14 cellular contexts compared by ENCODE assay signal in genomic region chr3:37765591-37766219, GRCh38.
DNase-seq lines count a peak whose midpoint lies in the region; ATAC-seq and TF ChIP-seq lines count a peak whose summit lies in the region.
"Had no signal": no experiment of that assay in that cellular context is flagged by ENCODE, and none has a peak within 500 bp of the region (broad histone marks: within the 10 kb centered on the region; RNA-seq: fewer than 3 reads in every experiment).

No MANE protein-coding gene starts in this region.

- H3K9ac ChIP-seq in neural progenitor cell = no peak overlapping the region

- H3K4me3 Mint-ChIP-seq in neural progenitor cell = no peak overlapping the region
- H3K4me3 Mint-ChIP-seq in naive thymus-derived CD4-positive, alpha-beta T cell = no peak overlapping the region
- H3K4me3 Mint-ChIP-seq: stimulated activated naive B cell treated with anti-CD40 and anti-IgM and Interleukin-4, amounts not matched to agents 10 μg/mL and 1 μg/mL and 100 μg/mL, for 72 hours had no signal

- intact Hi-C loops in left cardiac atrium (cut with DNase I) (no loop called here), aorta (cut with DNase I) (loop anchor here in 1 of 2 donors (10.0 kb wide), 1 partner anchor 61 kb away; no protein-coding TSS in a partner anchor)
- intact Hi-C loops in naive thymus-derived CD4-positive, alpha-beta T cell (cut with micrococcal nuclease) = no loop called here

- peak overlapping the region; percentile 30 for H3K4me2 ChIP-seq in neural progenitor cell

- no peaks in the 10 kb centered on the region for H3K79me2 ChIP-seq in neural progenitor cell (ENCODE audit: low read depth)

- peak; percentile 59 for DNase-seq in DMS 273 (lab: John Stamatoyannopoulos, UW; ENCODE audit: unreplicated experiment)
- DNase-seq in DMS 273 treated with DMSO at 0.1 percent for 48 hours (lab: John Stamatoyannopoulos, UW) = no peak
- peak; percentile 39 for DNase-seq in left cardiac atrium
- peak; percentile 47 for DNase-seq in neural progenitor cell (ENCODE audit: low spot score)
- DNase-seq in aorta = peak in 1 of 2 donors; percentile 59
- DNase-seq in activated effector memory CD4-positive, alpha-beta T cell treated with anti-CD3 and anti-CD28 coated beads, Interleukin-2, amount 50 U/mL, for 16 hours = no peak
- DNase-seq in naive thymus-derived CD4-positive, alpha-beta T cell = no peak
- DNase-seq: activated T-cell treated with anti-CD3 and anti-CD28 coated beads for 4 hours; DND-41; NCI-H1105; stimulated activated naive B cell treated with anti-CD40 and anti-IgM and Interleukin-4, amounts not matched to agents 10 μg/mL and 1 μg/mL and 100 μg/mL, for 72 hours; T-helper 9 cell had no signal

- peak; percentile 80 to 89 for ATAC-seq in left cardiac atrium
- peak; percentile 87 for ATAC-seq in aorta (ENCODE audit: low FRiP score)
- no peak for ATAC-seq in HG03442 (IDR thresholded peaks at IDR 0.05; ENCODE audit: unreplicated experiment)
- ATAC-seq in naive thymus-derived CD4-positive, alpha-beta T cell = no peak
- ATAC-seq: stimulated activated naive B cell treated with anti-CD40 and anti-IgM and Interleukin-4, amounts not matched to agents 10 μg/mL and 1 μg/mL and 100 μg/mL, for 72 hours had no signal

- no peaks in the 10 kb centered on the region for H3K36me3 ChIP-seq in neural progenitor cell
- H3K36me3 ChIP-seq in aorta (ENCODE audit: control insufficient read depth in 1 of 2, insufficient read depth in 2 of 2, low read length in 1 of 2) = no peaks in the 10 kb centered on the region
- no peaks in the 10 kb centered on the region for H3K36me3 ChIP-seq in naive thymus-derived CD4-positive, alpha-beta T cell (ENCODE audit: control insufficient read depth in 2 of 3, insufficient read depth in 3 of 3, low read length in 3 of 3)

- no peak for TF ChIP-seq CTCF in neural progenitor cell (IDR thresholded peaks at IDR 0.05)

- H3K4me1 Mint-ChIP-seq in neural progenitor cell = peaks cover 63% of the 10 kb centered on the region
- peaks cover 0 to 12% (median 0%) of the 10 kb centered on the region in 7 donors for H3K4me1 Mint-ChIP-seq in naive thymus-derived CD4-positive, alpha-beta T cell
- H3K4me1 Mint-ChIP-seq: stimulated activated naive B cell treated with anti-CD40 and anti-IgM and Interleukin-4, amounts not matched to agents 10 μg/mL and 1 μg/mL and 100 μg/mL, for 72 hours had no signal

- H3K4me3 ChIP-seq in neural progenitor cell = no peak overlapping the region
- no peak overlapping the region for H3K4me3 ChIP-seq in aorta (ENCODE audit: low read length in 2 of 2)
- H3K4me3 ChIP-seq in naive thymus-derived CD4-positive, alpha-beta T cell (ENCODE audit: low read length) = no peak overlapping the region

- peaks cover 2% of the 10 kb centered on the region for H3K9me3 Mint-ChIP-seq in neural progenitor cell
- H3K9me3 Mint-ChIP-seq in naive thymus-derived CD4-positive, alpha-beta T cell = peaks cover 0 to 3% (median 0%) of the 10 kb centered on the region in 11 donors

- H3K4me1 ChIP-seq in neural progenitor cell = peaks cover 29% of the 10 kb centered on the region
- H3K4me1 ChIP-seq in aorta (ENCODE audit: control insufficient read depth in 1 of 2, insufficient read depth in 2 of 2, low read length in 2 of 2) = peaks cover 0 to 11% of the 10 kb centered on the region in 2 donors
- no peaks in the 10 kb centered on the region for H3K4me1 ChIP-seq in naive thymus-derived CD4-positive, alpha-beta T cell (ENCODE audit: control insufficient read depth in 2 of 2, insufficient read depth in 2 of 2, low read length in 2 of 2)

- no peaks in the 10 kb centered on the region for H4K20me1 ChIP-seq in neural progenitor cell (ENCODE audit: low read depth)

- POLR2A ChIA-PET in naive thymus-derived CD4-positive, alpha-beta T cell (lab: Charles Lee) = no interaction called here

- peak overlapping the region; percentile 40 for H2AFZ ChIP-seq in neural progenitor cell (replicated peaks)

- no peak overlapping the region for H3K27ac Mint-ChIP-seq in neural progenitor cell
- no peak overlapping the region for H3K27ac Mint-ChIP-seq in naive thymus-derived CD4-positive, alpha-beta T cell
- H3K27ac Mint-ChIP-seq: stimulated activated naive B cell treated with anti-CD40 and anti-IgM and Interleukin-4, amounts not matched to agents 10 μg/mL and 1 μg/mL and 100 μg/mL, for 72 hours had no signal

- no peaks in the 10 kb centered on the region for H3K36me3 Mint-ChIP-seq in neural progenitor cell
- peaks cover 0 to 4% (median 0%) of the 10 kb centered on the region in 5 donors for H3K36me3 Mint-ChIP-seq in naive thymus-derived CD4-positive, alpha-beta T cell
- H3K36me3 Mint-ChIP-seq: stimulated activated naive B cell treated with anti-CD40 and anti-IgM and Interleukin-4, amounts not matched to agents 10 μg/mL and 1 μg/mL and 100 μg/mL, for 72 hours had no signal

- no peaks in the 10 kb centered on the region for H3K9me3 ChIP-seq in neural progenitor cell (ENCODE audit: low read depth)
- H3K9me3 ChIP-seq in aorta (ENCODE audit: control insufficient read depth, low read length) = no peaks in the 10 kb centered on the region
- no peaks in the 10 kb centered on the region for H3K9me3 ChIP-seq in naive thymus-derived CD4-positive, alpha-beta T cell (ENCODE audit: control insufficient read depth in 2 of 3, low read length in 3 of 3)

- peaks cover 12% of the 10 kb centered on the region for H3K27me3 Mint-ChIP-seq in neural progenitor cell (ENCODE audit: insufficient read depth, low read depth)
- peaks cover 9 to 28% (median 14%) of the 10 kb centered on the region in 5 donors for H3K27me3 Mint-ChIP-seq in naive thymus-derived CD4-positive, alpha-beta T cell

- 29 to 31% methylated on average over 15 of the region's 15 CpGs for WGBS in aorta, 2 donors

- H3K27me3 ChIP-seq in neural progenitor cell = no peaks in the 10 kb centered on the region
- no peaks in the 10 kb centered on the region for H3K27me3 ChIP-seq in aorta (ENCODE audit: control insufficient read depth in 1 of 2, insufficient read depth in 2 of 2, low read length in 1 of 2)
- H3K27me3 ChIP-seq in naive thymus-derived CD4-positive, alpha-beta T cell (ENCODE audit: control insufficient read depth in 2 of 2, insufficient read depth in 2 of 2, low read length in 2 of 2) = no peaks in the 10 kb centered on the region

- peaks cover 9% of the 10 kb centered on the region for H3F3A ChIP-seq in neural progenitor cell (ENCODE audit: low read depth)

- H3K27ac ChIP-seq in neural progenitor cell = no peak overlapping the region
- peak overlapping the region; percentile 31 to 94 for H3K27ac ChIP-seq in aorta (ENCODE audit: low read depth in 1 of 2, low read length in 2 of 2)
- H3K27ac ChIP-seq in naive thymus-derived CD4-positive, alpha-beta T cell (ENCODE audit: low read depth, low read length) = no peak overlapping the region
- H3K27ac ChIP-seq: 22Rv1 had no signal

- CTCF ChIA-PET in naive thymus-derived CD4-positive, alpha-beta T cell (lab: Charles Lee) = no interaction called here

Comparison
In these comparisons a context has a peak if more than half of its experiments do, and no peak if none do; other contexts are left out.
1. DNase-seq: peak in DMS 273 (single experiment), left cardiac atrium (single experiment) and neural progenitor cell (single experiment); none in DMS 273 treated with DMSO at 0.1 percent for 48 hours (single experiment), activated effector memory CD4-positive, alpha-beta T cell treated with anti-CD3 and anti-CD28 coated beads, Interleukin-2, amount 50 U/mL, for 16 hours (single experiment) and naive thymus-derived CD4-positive, alpha-beta T cell (0 of 9).
2. ATAC-seq: peak in left cardiac atrium (2 of 2) and aorta (single experiment); none in HG03442 (single experiment) and naive thymus-derived CD4-positive, alpha-beta T cell (single experiment).
3. H3K27ac ChIP-seq: peak in aorta (2 of 2); none in neural progenitor cell (single experiment) and naive thymus-derived CD4-positive, alpha-beta T cell (single experiment).